Comparison of ENCODE assay signal across 11 cellular contexts in the genomic region with DNA sequence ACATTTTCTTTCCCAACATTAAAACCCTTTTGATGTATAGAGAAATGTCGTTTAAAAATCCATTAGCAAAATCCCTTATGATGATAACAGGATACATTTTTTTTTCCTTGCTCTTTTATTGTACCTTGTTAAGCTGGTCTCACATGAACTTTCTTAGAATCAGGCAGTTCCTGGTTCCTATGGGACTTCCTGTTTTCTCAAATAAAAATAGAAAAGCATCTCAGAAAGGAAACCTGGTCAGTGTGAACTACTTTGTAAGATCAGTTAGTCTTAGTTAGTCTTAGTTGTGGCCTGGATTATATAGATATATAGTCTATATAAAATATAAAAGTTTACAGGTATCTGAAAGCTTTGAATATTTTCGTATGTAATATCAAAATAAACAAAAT. TPM values are rescaled to one million over a fixed set of nuclear protein-coding genes. Genes with fewer than 3 reads are reported as not detected.
DNase-seq lines count a peak whose midpoint lies in the region; ATAC-seq, FAIRE-seq and TF ChIP-seq lines count a peak whose summit lies in the region.
"Had no signal": no experiment of that assay in that cellular context is flagged by ENCODE, and none has a peak within 500 bp of the region (broad histone marks: within the 10 kb centered on the region; RNA-seq: fewer than 3 reads in every experiment).

No MANE protein-coding gene starts in this region.

- H3K79me2 ChIP-seq in DND-41 (ENCODE audit: insufficient read depth, low read length) (peaks cover 63% of the 10 kb centered on the region), K562 (ENCODE audit: control insufficient read depth, insufficient read depth, low read length) (peaks cover 57% of the 10 kb centered on the region), PC-9 (ENCODE audit: low read depth) (peaks cover 40% of the 10 kb centered on the region)

- 34% methylated on average over 2 of the region's 2 CpGs for WGBS in K562 (ENCODE audit: insufficient coverage, low coverage, missing lambda C conversion rate)

- H3K9ac ChIP-seq in DND-41 (ENCODE audit: low read depth, low read length) (peak overlapping the region; percentile 21; the same call in 1 of the 2 replicates), K562 (ENCODE audit: insufficient read depth in 1 of 2, low read depth in 2 of 2, low read length in 2 of 2) (peak overlapping the region in 1 of 2 experiments; percentile 45; a peak in 1 of 4 replicates)

- intact Hi-C loops in K562 (cut with micrococcal nuclease) (no loop called here), PC-9 (cut with micrococcal nuclease; ENCODE audit: unreplicated experiment) (no loop called here)

- H3K4me2 ChIP-seq in DND-41 (ENCODE audit: insufficient read depth, low read length) = peak overlapping the region; percentile 54; the same call in 1 of the 2 replicates
- H3K4me2 ChIP-seq in K562 (ENCODE audit: insufficient read depth, low read length) = no peak overlapping the region
- no peak overlapping the region for H3K4me2 ChIP-seq in PC-9

- POLR2A ChIA-PET in K562 (lab: Yijun Ruan, JAX) (interaction anchor here (1.2 kb wide), 2 partner anchors 8 to 13 kb away, joined by 4 read pairs; no protein-coding TSS in a partner anchor), PC-9 (lab: Charles Lee; ENCODE audit: unreplicated experiment) (interaction anchor here (0.6 kb wide), 1 partner anchor 11 kb away, joined by 15 read pairs; no protein-coding TSS in a partner anchor)

- no peak for TF ChIP-seq EP300 in K562 (IDR thresholded peaks at IDR 0.05; ENCODE audit: low read length)

- H3F3A ChIP-seq in PC-9 (ENCODE audit: insufficient read depth, low read depth) = no peaks in the 10 kb centered on the region

- FAIRE-seq in K562 (lab: Jason Lieb, UNC) = no peak

- DNase-seq in DND-41 = no peak
- peak in 1 of 4 experiments; percentile 24 for DNase-seq in K562 (ENCODE audit: extremely low read depth in 1 of 4, low spot score in 3 of 4)
- DNase-seq in SK-N-DZ (ENCODE audit: low spot score) = no peak
- no peak for DNase-seq in PC-9
- no peak for DNase-seq in NCI-H526 (lab: John Stamatoyannopoulos, UW)
- no peak for DNase-seq in T1000 (lab: John Stamatoyannopoulos, UW)
- DNase-seq: stimulated activated CD4-positive, alpha-beta T cell treated with anti-CD3 and anti-CD28 coated beads, Interleukin-2, amount 100 ng/mL, for 48 hours had no signal

- in situ Hi-C loops in K562 (cut with MboI) = no loop called here

- H3K36me3 ChIP-seq in DND-41 (ENCODE audit: insufficient read depth, low read length) = peaks cover 22% of the 10 kb centered on the region; the same call in 1 of the 2 replicates
- H3K36me3 ChIP-seq in K562 (ENCODE audit: control insufficient read depth, insufficient read depth, low read length) = peaks cover 7% of the 10 kb centered on the region; the same call in 1 of the 3 replicates
- H3K36me3 ChIP-seq in PC-9 (ENCODE audit: low read depth) = peaks cover 8% of the 10 kb centered on the region; the same call in 1 of the 2 replicates
- H3K36me3 ChIP-seq: SJSA1 had no signal

- no peak for TF ChIP-seq CTCF in DND-41 (IDR thresholded peaks at IDR 0.05; ENCODE audit: borderline replicate concordance, extremely low read depth, low read length, poor library complexity, severe bottlenecking)
- no peak for TF ChIP-seq CTCF in K562 (IDR thresholded peaks at IDR 0.05 in 2 of 3, conservative IDR thresholded peaks at IDR 0.05 in 1 of 3; ENCODE audit: insufficient read depth in 2 of 3, low read depth in 1 of 3, low read length in 3 of 3)
- no peak for TF ChIP-seq CTCF in PC-9 (conservative IDR thresholded peaks at IDR 0.05)

- H4K20me1 ChIP-seq in DND-41 (ENCODE audit: insufficient read depth, low read length) = peaks cover 11% of the 10 kb centered on the region; the same call in 1 of the 2 replicates
- no peaks in the 10 kb centered on the region for H4K20me1 ChIP-seq in K562 (replicated peaks; ENCODE audit: control insufficient read depth, insufficient read depth, low read length)
- 0 out of 2 replicates have a peak, but pooled peaks cover 6% of the 10 kb centered on the region for H4K20me1 ChIP-seq in PC-9 (ENCODE audit: insufficient read depth)

- H3K9me2 ChIP-seq in PC-9 (ENCODE audit: insufficient read depth) = no peaks in the 10 kb centered on the region

- H3K4me3 ChIP-seq in DND-41 (ENCODE audit: low read depth in 1 of 2, low read length in 2 of 2) (no peak overlapping the region), K562 (no peak overlapping the region), PC-9 (no peak overlapping the region)
- H3K4me3 ChIP-seq: SJSA1 had no signal

- H3K27me3 ChIP-seq in DND-41 (ENCODE audit: insufficient read depth, low read length, poor library complexity) = no peaks in the 10 kb centered on the region
- H3K27me3 ChIP-seq in K562 (ENCODE audit: control insufficient read depth in 2 of 2, insufficient read depth in 2 of 2, low read length in 2 of 2) = no peaks in the 10 kb centered on the region
- no peaks in the 10 kb centered on the region for H3K27me3 ChIP-seq in PC-9 (ENCODE audit: insufficient read depth, low read depth)
- H3K27me3 ChIP-seq: SJSA1 had no signal

- H3K9me3 ChIP-seq in DND-41 (ENCODE audit: insufficient read depth, low read length, severe bottlenecking) (no peaks in the 10 kb centered on the region), K562 (replicated peaks; ENCODE audit: control insufficient read depth, insufficient read depth, low read depth, low read length) (no peaks in the 10 kb centered on the region), PC-9 (ENCODE audit: insufficient read depth, low read depth) (no peaks in the 10 kb centered on the region)
- H3K9me3 ChIP-seq: SJSA1 had no signal

- BruUV-seq in K562 (replicated peaks; lab: Mats Ljungman, UMichigan) = no TSS peak
- BruUV-seq in PC-9 (replicated peaks; lab: Mats Ljungman, UMichigan) = no TSS peak

- H3K27ac ChIP-seq in DND-41 (ENCODE audit: low read length) (peak overlapping the region; percentile 82), K562 (ENCODE audit: extremely low read depth, low read depth, low read length) (peak overlapping the region; percentile 64; the same call in 2 of the 3 replicates), PC-9 (no peak overlapping the region)
- H3K27ac ChIP-seq: epithelial cell of prostate, SJSA1 had no signal

- ATAC-seq in DND-41 (ENCODE audit: insufficient read depth, low read depth) (peak; percentile 79), GM19468 (IDR thresholded peaks at IDR 0.05; ENCODE audit: extremely low read depth, unreplicated experiment) (peak; percentile 40), HG03457 (IDR thresholded peaks at IDR 0.05; ENCODE audit: unreplicated experiment) (peak; percentile 78), K562 (peak; percentile 53)

- H2AFZ ChIP-seq in DND-41 (ENCODE audit: low read depth, low read length) = no peak overlapping the region
- no peak overlapping the region for H2AFZ ChIP-seq in K562 (ENCODE audit: low read depth, low read length)
- no peak overlapping the region for H2AFZ ChIP-seq in PC-9

- no peak for TF ChIP-seq POLR2A in K562 (conservative IDR thresholded peaks at IDR 0.05)

- no peak for TF ChIP-seq RAD21 in K562 (CRISPR knock-in tag; conservative IDR thresholded peaks at IDR 0.05 in 1 of 2, IDR thresholded peaks at IDR 0.05 in 1 of 2)

- no peaks in the 10 kb centered on the region for H3K9me1 ChIP-seq in K562 (ENCODE audit: control insufficient read depth, insufficient read depth, low read length)

- H3K4me1 ChIP-seq in DND-41 (ENCODE audit: insufficient read depth, low read length) (peaks cover 50% of the 10 kb centered on the region), K562 (replicated peaks in 1 of 2; ENCODE audit: control insufficient read depth in 2 of 2, insufficient read depth in 2 of 2, low read length in 2 of 2) (peaks cover 0 to 31% of the 10 kb centered on the region in 2 experiments; a peak in 3 of 5 replicates), PC-9 (replicated peaks; ENCODE audit: insufficient read depth) (no peaks in the 10 kb centered on the region)
- H3K4me1 ChIP-seq: SJSA1 had no signal

- CTCF ChIA-PET in K562 (lab: Yijun Ruan, JAX; ENCODE audit: low intra/inter-chr PET ratio) = no interaction called here
- CTCF ChIA-PET in PC-9 (lab: Charles Lee) = no interaction called here

TF ChIP-seq in K562, 482 proteins besides CTCF, POLR2A, EP300 and RAD21 (continues in another document):
- TF ChIP-seq, protein P1, sequence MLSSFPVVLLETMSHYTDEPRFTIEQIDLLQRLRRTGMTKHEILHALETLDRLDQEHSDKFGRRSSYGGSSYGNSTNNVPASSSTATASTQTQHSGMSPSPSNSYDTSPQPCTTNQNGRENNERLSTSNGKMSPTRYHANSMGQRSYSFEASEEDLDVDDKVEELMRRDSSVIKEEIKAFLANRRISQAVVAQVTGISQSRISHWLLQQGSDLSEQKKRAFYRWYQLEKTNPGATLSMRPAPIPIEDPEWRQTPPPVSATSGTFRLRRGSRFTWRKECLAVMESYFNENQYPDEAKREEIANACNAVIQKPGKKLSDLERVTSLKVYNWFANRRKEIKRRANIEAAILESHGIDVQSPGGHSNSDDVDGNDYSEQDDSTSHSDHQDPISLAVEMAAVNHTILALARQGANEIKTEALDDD (IDR thresholded peaks at IDR 0.05) = peak; percentile 44; the same call in 1 of the 2 replicates
- TF ChIP-seq TCFL5 (CRISPR knock-in tag; conservative IDR thresholded peaks at IDR 0.05) (no peak), SPI1 (IDR thresholded peaks at IDR 0.05; ENCODE audit: borderline replicate concordance, low read depth, low read length) (peak; percentile 96), ZC3H4 (CRISPR knock-in tag; IDR thresholded peaks at IDR 0.05; ENCODE audit: borderline replicate concordance) (no peak), SRSF3 (IDR thresholded peaks at IDR 0.05; ENCODE audit: insufficient read depth, low read length) (no peak)

RNA-seq across cellular contexts. Expression of a gene that starts 40.3 kb away (rescaled TPM):
- 20.0 and 65.8 TPM in 2 replicates for total RNA-seq in K562 (2011; cell fraction: chromatin; rRNA removed; ENCODE audit: low replicate concordance)
- 16.8 and 18.3 TPM in 2 replicates for total RNA-seq in K562 (2011; cell fraction: nucleolus; rRNA removed)
- total RNA-seq in K562 (2011; cell fraction: nucleoplasm; rRNA removed) = 26.9 and 32.6 TPM in 2 replicates
- total RNA-seq in K562 (2014; rRNA removed) (37.4 and 44.2 TPM in 2 replicates), K562 (2014; rRNA removed; fragmentation: Illumina TruSeq; extraction: Trizol) (17.2 and 18.6 TPM in 2 replicates), K562 (2015; rRNA removed; fragmentation: Illumina TruSeq; extraction: Trizol) (21.3 and 22.1 TPM in 2 replicates), K562 (2021) (26.4 and 28.2 TPM in 2 replicates), PC-9 (2021) (17.8 and 24.4 TPM in 2 replicates)
- polyA plus RNA-seq in K562 (2011; rRNA removed) (17.4 and 18.3 TPM in 2 replicates), K562 (2014; fragmentation: Illumina TruSeq; extraction: Trizol) (15.0 and 16.6 TPM in 2 replicates), K562 (2014; fragmentation: Nextera tagmentation; extraction: Ambion mirVana) (1 to 10 TPM; 6.8 to 7.5 TPM), K562 (2014; rRNA removed) (13.1 and 15.4 TPM in 2 replicates)
- polyA plus RNA-seq in K562 (2011; cell fraction: cytosol; rRNA removed) = 4.2 and 6.7 TPM in 2 replicates
- 18.4 and 27.1 TPM in 2 replicates for polyA plus RNA-seq in K562 (2011; cell fraction: nucleus; rRNA removed)
- 10.7 and 12.7 TPM in 2 replicates for polyA plus RNA-seq in K562 (2012)
- 23.0 and 23.3 TPM in 2 replicates for polyA minus RNA-seq in K562 (2011; rRNA and poly(A)+ RNA removed)
- 9.2 and 9.3 TPM in 2 replicates for polyA minus RNA-seq in K562 (2011; cell fraction: cytosol; rRNA and poly(A)+ RNA removed)
- 30.6 and 43.5 TPM in 2 replicates for polyA minus RNA-seq in K562 (2011; cell fraction: nucleus; rRNA and poly(A)+ RNA removed)
- polyA plus RNA-seq in SK-N-DZ (2014; cell fraction: cytosol; rRNA removed) = 26.9 and 31.6 TPM in 2 replicates
- 51.7 and 60.1 TPM in 2 replicates for polyA plus RNA-seq in SK-N-DZ (2014; cell fraction: nucleus; rRNA removed)
